In the genomic region with DNA sequence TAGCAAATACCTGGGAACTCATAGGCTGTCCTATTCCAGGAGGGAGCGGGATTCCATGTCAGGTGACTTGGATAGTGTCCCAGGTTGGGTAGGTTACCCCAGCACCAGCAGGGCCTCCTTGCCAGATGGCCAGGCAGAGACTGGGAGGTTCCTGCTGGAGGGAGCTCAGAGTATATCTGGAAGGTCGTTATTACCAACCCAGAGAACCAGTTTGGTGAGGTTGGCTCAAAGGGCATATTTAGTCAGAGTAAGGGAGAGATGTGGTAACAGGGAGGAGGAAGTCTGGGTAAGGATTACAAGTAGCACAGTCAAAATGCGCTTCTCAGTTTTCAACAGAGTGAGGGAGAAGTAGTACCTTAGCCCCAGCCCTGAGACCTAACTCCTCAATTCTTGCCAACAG, we compare ENCODE assay signal across 11 cellular contexts. TPM values are rescaled to one million over a fixed set of nuclear protein-coding genes. Genes with fewer than 3 reads are reported as not detected.
A peak's percentile ranks its signal among the peaks of the same experiment; 100 is the strongest.
DNase-seq lines count a peak whose midpoint lies in the region; ATAC-seq and TF ChIP-seq lines count a peak whose summit lies in the region.
"Had no signal": no experiment of that assay in that cellular context is flagged by ENCODE, and none has a peak within 500 bp of the region (broad histone marks: within the 10 kb centered on the region; RNA-seq: fewer than 3 reads in every experiment).

No MANE protein-coding gene starts in this region.

- H2BK120ac ChIP-seq in trophoblast cell (ENCODE audit: insufficient read depth, low read length, poor library complexity): no peak overlapping the region

- DNase-seq in NCI-H2029 treated with DMSO at 0.1 percent for 48 hours (lab: John Stamatoyannopoulos, UW): peak; percentile 75
- DNase-seq in epithelial cell of esophagus (ENCODE audit: low read depth): peak; percentile 94
- DNase-seq in trophoblast cell: peak; percentile 48 to 81
- DNase-seq in D341Med (ENCODE audit: low spot score): no peak
- no peak for DNase-seq in activated CD4-positive, CD25-positive, alpha-beta regulatory T cell treated with anti-CD3 and anti-CD28 coated beads, Interleukin-2, amount 50 U/mL, for 72 hours
- no peak for DNase-seq in natural killer cell
- no peak for DNase-seq in activated T-helper 1 cell treated with anti-CD3 and anti-CD28 coated beads, Interleukin-12 subunit alpha, Interleukin-12 subunit beta, Interleukin-2, Interleukin-4 antibody, amounts not matched to agents 30 ng/mL and 10 ng/mL and 1 ng/mL, durations not matched to agents 14 hours and 24 hours and 36 hours (ENCODE audit: low spot score)
- DNase-seq: activated gamma-delta T cell, HFFc6, hippocampal formation had no signal

- no CpG with 5 or more reads among the region's 3 CpGs for WGBS in trophoblast cell (ENCODE audit: extremely low coverage, insufficient coverage, insufficient read length)

- no peak overlapping the region for H3K18ac ChIP-seq in trophoblast cell (ENCODE audit: low read length)

- ATAC-seq in GM19463 (IDR thresholded peaks at IDR 0.05; ENCODE audit: unreplicated experiment): peak; percentile 24
- ATAC-seq in natural killer cell: no peak

- no peak overlapping the region for H2BK5ac ChIP-seq in trophoblast cell (ENCODE audit: low read depth, low read length, poor library complexity)

- H3K36me3 Mint-ChIP-seq in natural killer cell: no peaks in the 10 kb centered on the region
- H3K36me3 Mint-ChIP-seq in activated T-helper 1 cell treated with anti-CD3 and anti-CD28 coated beads, Interleukin-12 subunit alpha, Interleukin-12 subunit beta, Interleukin-2, Interleukin-4 antibody, amounts not matched to agents 30 ng/mL and 10 ng/mL and 1 ng/mL, durations not matched to agents 14 hours and 24 hours and 36 hours (ENCODE audit: low read depth): no peaks in the 10 kb centered on the region

- H3K4me2 ChIP-seq in trophoblast cell (ENCODE audit: low read length): no peak overlapping the region

- H3K36me3 ChIP-seq in trophoblast cell (ENCODE audit: control insufficient read depth in 1 of 2, insufficient read depth in 2 of 2, low read length in 2 of 2): no peaks in the 10 kb centered on the region

- no peaks in the 10 kb centered on the region for H3K9me3 ChIP-seq in trophoblast cell (ENCODE audit: insufficient read depth, low read depth, low read length)

- H3K4me3 Mint-ChIP-seq in natural killer cell: no peak overlapping the region
- H3K4me3 Mint-ChIP-seq in activated T-helper 1 cell treated with anti-CD3 and anti-CD28 coated beads, Interleukin-12 subunit alpha, Interleukin-12 subunit beta, Interleukin-2, Interleukin-4 antibody, amounts not matched to agents 30 ng/mL and 10 ng/mL and 1 ng/mL, durations not matched to agents 14 hours and 24 hours and 36 hours: no peak overlapping the region
- H3K4me3 Mint-ChIP-seq: HFFc6 had no signal

- H3K4me1 ChIP-seq in trophoblast cell (ENCODE audit: control insufficient read depth in 1 of 2, insufficient read depth in 2 of 2, low read length in 2 of 2): peaks cover 6 to 7% of the 10 kb centered on the region in 2 experiments

- H4K8ac ChIP-seq in trophoblast cell (ENCODE audit: low read depth, low read length): no peak overlapping the region

- H3K27me3 ChIP-seq in trophoblast cell (ENCODE audit: insufficient read depth, low read length): no peaks in the 10 kb centered on the region

- H3K27ac ChIP-seq in trophoblast cell (ENCODE audit: low read depth, low read length): no peak overlapping the region

- no peaks in the 10 kb centered on the region for H3K79me2 ChIP-seq in trophoblast cell (ENCODE audit: control insufficient read depth, insufficient read depth, low read length, poor library complexity)

- H3K14ac ChIP-seq in trophoblast cell (ENCODE audit: low read length): no peak overlapping the region

- TF ChIP-seq CTCF in epithelial cell of esophagus (IDR thresholded peaks at IDR 0.05; ENCODE audit: insufficient read depth, low read depth, low read length, missing control alignments) (no peak), natural killer cell (IDR thresholded peaks at IDR 0.05) (no peak)

- no peaks in the 10 kb centered on the region for H3K4me1 Mint-ChIP-seq in natural killer cell
- no peaks in the 10 kb centered on the region for H3K4me1 Mint-ChIP-seq in activated T-helper 1 cell treated with anti-CD3 and anti-CD28 coated beads, Interleukin-12 subunit alpha, Interleukin-12 subunit beta, Interleukin-2, Interleukin-4 antibody, amounts not matched to agents 30 ng/mL and 10 ng/mL and 1 ng/mL, durations not matched to agents 14 hours and 24 hours and 36 hours (ENCODE audit: low read depth)

- no peak overlapping the region for H2AK5ac ChIP-seq in trophoblast cell (ENCODE audit: low read length)

- H3K27ac Mint-ChIP-seq in natural killer cell: no peak overlapping the region
- no peak overlapping the region for H3K27ac Mint-ChIP-seq in activated T-helper 1 cell treated with anti-CD3 and anti-CD28 coated beads, Interleukin-12 subunit alpha, Interleukin-12 subunit beta, Interleukin-2, Interleukin-4 antibody, amounts not matched to agents 30 ng/mL and 10 ng/mL and 1 ng/mL, durations not matched to agents 14 hours and 24 hours and 36 hours
- H3K27ac Mint-ChIP-seq: HFFc6 had no signal

- no peak overlapping the region for H3K9ac ChIP-seq in trophoblast cell (ENCODE audit: low read length)

- no peak overlapping the region for H3K4ac ChIP-seq in trophoblast cell (ENCODE audit: low read depth, low read length)

- H3K27me3 Mint-ChIP-seq in natural killer cell (ENCODE audit: low read depth in 2 of 2): peaks cover 0 to 6% of the 10 kb centered on the region in 2 donors
- peaks cover 2% of the 10 kb centered on the region for H3K27me3 Mint-ChIP-seq in activated T-helper 1 cell treated with anti-CD3 and anti-CD28 coated beads, Interleukin-12 subunit alpha, Interleukin-12 subunit beta, Interleukin-2, Interleukin-4 antibody, amounts not matched to agents 30 ng/mL and 10 ng/mL and 1 ng/mL, durations not matched to agents 14 hours and 24 hours and 36 hours (ENCODE audit: insufficient read depth)

- no peak overlapping the region for H4K91ac ChIP-seq in trophoblast cell (ENCODE audit: low read depth, low read length)

- H3K23ac ChIP-seq in trophoblast cell (ENCODE audit: low read length): no peak overlapping the region

- H3K9me3 Mint-ChIP-seq in natural killer cell: peaks cover 0 to 3% of the 10 kb centered on the region in 2 donors
- no peaks in the 10 kb centered on the region for H3K9me3 Mint-ChIP-seq in activated T-helper 1 cell treated with anti-CD3 and anti-CD28 coated beads, Interleukin-12 subunit alpha, Interleukin-12 subunit beta, Interleukin-2, Interleukin-4 antibody, amounts not matched to agents 30 ng/mL and 10 ng/mL and 1 ng/mL, durations not matched to agents 14 hours and 24 hours and 36 hours
- H3K9me3 Mint-ChIP-seq: HFFc6 had no signal

- H4K12ac ChIP-seq in trophoblast cell (ENCODE audit: low read depth, low read length): no peak overlapping the region

- intact Hi-C loops in natural killer cell (cut with micrococcal nuclease): no loop called here
- intact Hi-C loops in activated T-helper 1 cell treated with anti-CD3 and anti-CD28 coated beads, Interleukin-12 subunit alpha, Interleukin-12 subunit beta, Interleukin-2, Interleukin-4 antibody, amounts not matched to agents 30 ng/mL and 10 ng/mL and 1 ng/mL, durations not matched to agents 14 hours and 24 hours and 36 hours (cut with micrococcal nuclease): no loop called here

- H3K4me3 ChIP-seq in epithelial cell of esophagus (ENCODE audit: low read length) (no peak overlapping the region), trophoblast cell (ENCODE audit: low read depth, low read length) (no peak overlapping the region)

- no peaks in the 10 kb centered on the region for H3K79me1 ChIP-seq in trophoblast cell (ENCODE audit: low read length)

- H2BK12ac ChIP-seq in trophoblast cell (ENCODE audit: low read length): no peak overlapping the region

- no peak overlapping the region for H2AFZ ChIP-seq in trophoblast cell (ENCODE audit: insufficient read depth, low read length, poor library complexity)

RNA-seq across cellular contexts. Expression of a gene that starts 53.3 kb away (rescaled TPM):
- 4.3 and 4.5 TPM in 2 replicates for polyA plus RNA-seq in trophoblast cell (2013)
- not detected for total RNA-seq in natural killer cell
- not detected in 2 replicates for total RNA-seq in activated T-helper 1 cell treated with anti-CD3 and anti-CD28 coated beads, Interleukin-12 subunit alpha, Interleukin-12 subunit beta, Interleukin-2, Interleukin-4 antibody, amounts not matched to agents 30 ng/mL and 10 ng/mL and 1 ng/mL, durations not matched to agents 14 hours and 24 hours and 36 hours

Comparison
In these comparisons a context has a peak if more than half of its experiments do, and no peak if none do; other contexts are left out.
1. DNase-seq: peak in NCI-H2029 treated with DMSO at 0.1 percent for 48 hours (single experiment), epithelial cell of esophagus (single experiment) and trophoblast cell (2 of 2); none in D341Med (single experiment), activated CD4-positive, CD25-positive, alpha-beta regulatory T cell treated with anti-CD3 and anti-CD28 coated beads, Interleukin-2, amount 50 U/mL, for 72 hours (single experiment), natural killer cell (single experiment) and activated T-helper 1 cell treated with anti-CD3 and anti-CD28 coated beads, Interleukin-12 subunit alpha, Interleukin-12 subunit beta, Interleukin-2, Interleukin-4 antibody, amounts not matched to agents 30 ng/mL and 10 ng/mL and 1 ng/mL, durations not matched to agents 14 hours and 24 hours and 36 hours (single experiment).